In the genomic region with DNA sequence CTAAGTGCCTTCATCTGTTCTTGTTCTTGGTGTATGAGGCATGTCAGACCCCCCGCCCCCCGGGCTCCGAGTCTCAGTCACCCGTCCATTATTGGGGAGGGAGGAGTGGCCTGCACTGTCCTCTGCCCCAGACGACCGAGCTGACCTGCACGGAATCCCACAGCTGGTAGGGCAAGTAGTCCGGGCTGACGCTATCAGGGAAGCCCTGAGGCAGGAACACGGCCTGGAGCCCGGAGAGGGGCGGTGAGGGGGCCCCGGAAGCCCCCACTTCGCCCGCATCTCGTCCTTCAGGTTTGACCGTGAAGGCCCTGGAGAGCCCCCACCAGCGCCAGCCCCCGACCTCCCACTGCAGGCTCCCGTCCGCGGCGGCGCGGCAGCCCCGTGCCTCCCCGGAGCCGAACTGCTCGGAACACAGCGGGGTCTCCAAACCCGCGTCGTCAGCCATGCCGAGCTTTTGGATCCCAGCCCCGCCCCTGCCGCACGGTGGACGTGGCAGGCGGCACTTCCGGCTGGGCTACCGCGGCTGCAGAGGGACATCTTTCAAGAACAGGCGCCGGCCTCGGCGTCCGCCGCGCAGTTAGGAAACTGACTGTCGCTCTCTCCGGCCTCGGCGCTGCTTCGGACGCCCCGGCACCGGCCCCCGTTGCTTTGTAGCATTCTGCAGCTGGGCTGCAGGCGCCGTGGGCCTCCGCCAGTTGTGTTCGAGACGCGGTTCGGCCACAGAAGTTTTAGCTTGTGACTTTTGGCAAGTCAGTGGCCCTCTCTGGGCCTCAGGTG, we compare ENCODE assay signal across 1 cellular context.
TF ChIP-seq lines count a peak whose summit lies in the region.

A gene (minus strand): TSS at position 463 of the 777 bp plus-strand sequence. CDS start 18 bp downstream, at position 445.

TF ChIP-seq in HepG2, 621 proteins besides CTCF, POLR2A, EP300 and RAD21 (continued from another document and continues in another):
- TF ChIP-seq, protein P1, sequence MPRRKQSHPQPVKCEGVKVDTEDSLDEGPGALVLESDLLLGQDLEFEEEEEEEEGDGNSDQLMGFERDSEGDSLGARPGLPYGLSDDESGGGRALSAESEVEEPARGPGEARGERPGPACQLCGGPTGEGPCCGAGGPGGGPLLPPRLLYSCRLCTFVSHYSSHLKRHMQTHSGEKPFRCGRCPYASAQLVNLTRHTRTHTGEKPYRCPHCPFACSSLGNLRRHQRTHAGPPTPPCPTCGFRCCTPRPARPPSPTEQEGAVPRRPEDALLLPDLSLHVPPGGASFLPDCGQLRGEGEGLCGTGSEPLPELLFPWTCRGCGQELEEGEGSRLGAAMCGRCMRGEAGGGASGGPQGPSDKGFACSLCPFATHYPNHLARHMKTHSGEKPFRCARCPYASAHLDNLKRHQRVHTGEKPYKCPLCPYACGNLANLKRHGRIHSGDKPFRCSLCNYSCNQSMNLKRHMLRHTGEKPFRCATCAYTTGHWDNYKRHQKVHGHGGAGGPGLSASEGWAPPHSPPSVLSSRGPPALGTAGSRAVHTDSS (CRISPR knock-in tag; conservative IDR thresholded peaks at IDR 0.05), result peak; percentile 32; the same call in 1 of the 2 replicates
- TF ChIP-seq SRSF4 (IDR thresholded peaks at IDR 0.05; ENCODE audit: low read depth, low read length, poor library complexity, severe bottlenecking) (peak; percentile 77), IRF2 (CRISPR knock-in tag; IDR thresholded peaks at IDR 0.05) (peak; percentile 98), ZFP36L2 (CRISPR knock-in tag; IDR thresholded peaks at IDR 0.05) (0 out of 2 replicates have a peak, but pooled peaks have one; percentile 68), TAF1 (CRISPR knock-in tag; IDR thresholded peaks at IDR 0.05) (peak; percentile 98), ZNF775 (CRISPR knock-in tag; IDR thresholded peaks at IDR 0.05; ENCODE audit: borderline replicate concordance) (0 out of 2 replicates have a peak, but pooled peaks have one; percentile 20), ZNF644 (CRISPR knock-in tag; IDR thresholded peaks at IDR 0.05; ENCODE audit: low read depth) (0 out of 2 replicates have a peak, but pooled peaks have one; percentile 26), ZIK1 (CRISPR knock-in tag; IDR thresholded peaks at IDR 0.05; ENCODE audit: borderline replicate concordance, low read depth) (0 out of 2 replicates have a peak, but pooled peaks have one; percentile 58), ZFP41 (CRISPR knock-in tag; IDR thresholded peaks at IDR 0.05; ENCODE audit: borderline replicate concordance) (peak; percentile 92), MLLT10 (CRISPR knock-in tag; IDR thresholded peaks at IDR 0.05) (no peak), ZFP82 (CRISPR knock-in tag; IDR thresholded peaks at IDR 0.05; ENCODE audit: borderline replicate concordance) (no peak), RXRB (CRISPR knock-in tag; IDR thresholded peaks at IDR 0.05; ENCODE audit: borderline replicate concordance) (peak; percentile 86), RBFOX2 (IDR thresholded peaks at IDR 0.05; ENCODE audit: low read depth, low read length) (peak; percentile 100), ZNF569 (CRISPR knock-in tag; IDR thresholded peaks at IDR 0.05; ENCODE audit: borderline replicate concordance) (peak; percentile 93; the same call in 1 of the 2 replicates), GZF1 (CRISPR knock-in tag; IDR thresholded peaks at IDR 0.05) (peak; percentile 78), CHD2 (IDR thresholded peaks at IDR 0.05; ENCODE audit: low read depth, low read length) (no peak; the same call in 1 of the 2 replicates), GFI1 (CRISPR knock-in tag; IDR thresholded peaks at IDR 0.05; ENCODE audit: borderline replicate concordance) (peak; percentile 86; the same call in 1 of the 2 replicates), SMARCC2 (IDR thresholded peaks at IDR 0.05) (no peak), FOXA1 (IDR thresholded peaks at IDR 0.05) (no peak), FOXA1 (CRISPR knock-in tag; IDR thresholded peaks at IDR 0.05) (peak; percentile 67), ZFP62 (CRISPR knock-in tag; IDR thresholded peaks at IDR 0.05) (no peak), ZNF562 (CRISPR knock-in tag; IDR thresholded peaks at IDR 0.05; ENCODE audit: borderline replicate concordance) (no peak), RARG (CRISPR knock-in tag; IDR thresholded peaks at IDR 0.05; ENCODE audit: low read depth) (peak; percentile 69; the same call in 1 of the 2 replicates), ZKSCAN5 (CRISPR knock-in tag; IDR thresholded peaks at IDR 0.05) (peak; percentile 74; the same call in 1 of the 2 replicates), ZSCAN9 (CRISPR knock-in tag; IDR thresholded peaks at IDR 0.05; ENCODE audit: borderline replicate concordance) (peak; percentile 88)
- TF ChIP-seq, protein P2, sequence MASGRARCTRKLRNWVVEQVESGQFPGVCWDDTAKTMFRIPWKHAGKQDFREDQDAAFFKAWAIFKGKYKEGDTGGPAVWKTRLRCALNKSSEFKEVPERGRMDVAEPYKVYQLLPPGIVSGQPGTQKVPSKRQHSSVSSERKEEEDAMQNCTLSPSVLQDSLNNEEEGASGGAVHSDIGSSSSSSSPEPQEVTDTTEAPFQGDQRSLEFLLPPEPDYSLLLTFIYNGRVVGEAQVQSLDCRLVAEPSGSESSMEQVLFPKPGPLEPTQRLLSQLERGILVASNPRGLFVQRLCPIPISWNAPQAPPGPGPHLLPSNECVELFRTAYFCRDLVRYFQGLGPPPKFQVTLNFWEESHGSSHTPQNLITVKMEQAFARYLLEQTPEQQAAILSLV (CRISPR knock-in tag; IDR thresholded peaks at IDR 0.05; ENCODE audit: borderline replicate concordance), result peak; percentile 99
- TF ChIP-seq, protein P3, sequence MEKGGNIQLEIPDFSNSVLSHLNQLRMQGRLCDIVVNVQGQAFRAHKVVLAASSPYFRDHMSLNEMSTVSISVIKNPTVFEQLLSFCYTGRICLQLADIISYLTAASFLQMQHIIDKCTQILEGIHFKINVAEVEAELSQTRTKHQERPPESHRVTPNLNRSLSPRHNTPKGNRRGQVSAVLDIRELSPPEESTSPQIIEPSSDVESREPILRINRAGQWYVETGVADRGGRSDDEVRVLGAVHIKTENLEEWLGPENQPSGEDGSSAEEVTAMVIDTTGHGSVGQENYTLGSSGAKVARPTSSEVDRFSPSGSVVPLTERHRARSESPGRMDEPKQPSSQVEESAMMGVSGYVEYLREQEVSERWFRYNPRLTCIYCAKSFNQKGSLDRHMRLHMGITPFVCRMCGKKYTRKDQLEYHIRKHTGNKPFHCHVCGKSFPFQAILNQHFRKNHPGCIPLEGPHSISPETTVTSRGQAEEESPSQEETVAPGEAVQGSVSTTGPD (CRISPR knock-in tag; IDR thresholded peaks at IDR 0.05), result no peak; the same call in 1 of the 2 replicates
- TF ChIP-seq, protein P4, sequence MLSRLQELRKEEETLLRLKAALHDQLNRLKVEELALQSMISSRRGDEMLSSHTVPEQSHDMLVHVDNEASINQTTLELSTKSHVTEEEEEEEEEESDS (CRISPR knock-in tag; IDR thresholded peaks at IDR 0.05; ENCODE audit: borderline replicate concordance), result no peak; the same call in 1 of the 2 replicates
- TF ChIP-seq, protein P5, sequence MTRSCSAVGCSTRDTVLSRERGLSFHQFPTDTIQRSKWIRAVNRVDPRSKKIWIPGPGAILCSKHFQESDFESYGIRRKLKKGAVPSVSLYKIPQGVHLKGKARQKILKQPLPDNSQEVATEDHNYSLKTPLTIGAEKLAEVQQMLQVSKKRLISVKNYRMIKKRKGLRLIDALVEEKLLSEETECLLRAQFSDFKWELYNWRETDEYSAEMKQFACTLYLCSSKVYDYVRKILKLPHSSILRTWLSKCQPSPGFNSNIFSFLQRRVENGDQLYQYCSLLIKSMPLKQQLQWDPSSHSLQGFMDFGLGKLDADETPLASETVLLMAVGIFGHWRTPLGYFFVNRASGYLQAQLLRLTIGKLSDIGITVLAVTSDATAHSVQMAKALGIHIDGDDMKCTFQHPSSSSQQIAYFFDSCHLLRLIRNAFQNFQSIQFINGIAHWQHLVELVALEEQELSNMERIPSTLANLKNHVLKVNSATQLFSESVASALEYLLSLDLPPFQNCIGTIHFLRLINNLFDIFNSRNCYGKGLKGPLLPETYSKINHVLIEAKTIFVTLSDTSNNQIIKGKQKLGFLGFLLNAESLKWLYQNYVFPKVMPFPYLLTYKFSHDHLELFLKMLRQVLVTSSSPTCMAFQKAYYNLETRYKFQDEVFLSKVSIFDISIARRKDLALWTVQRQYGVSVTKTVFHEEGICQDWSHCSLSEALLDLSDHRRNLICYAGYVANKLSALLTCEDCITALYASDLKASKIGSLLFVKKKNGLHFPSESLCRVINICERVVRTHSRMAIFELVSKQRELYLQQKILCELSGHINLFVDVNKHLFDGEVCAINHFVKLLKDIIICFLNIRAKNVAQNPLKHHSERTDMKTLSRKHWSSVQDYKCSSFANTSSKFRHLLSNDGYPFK (CRISPR knock-in tag; IDR thresholded peaks at IDR 0.05; ENCODE audit: borderline replicate concordance), result peak; percentile 97
- TF ChIP-seq, protein P6, sequence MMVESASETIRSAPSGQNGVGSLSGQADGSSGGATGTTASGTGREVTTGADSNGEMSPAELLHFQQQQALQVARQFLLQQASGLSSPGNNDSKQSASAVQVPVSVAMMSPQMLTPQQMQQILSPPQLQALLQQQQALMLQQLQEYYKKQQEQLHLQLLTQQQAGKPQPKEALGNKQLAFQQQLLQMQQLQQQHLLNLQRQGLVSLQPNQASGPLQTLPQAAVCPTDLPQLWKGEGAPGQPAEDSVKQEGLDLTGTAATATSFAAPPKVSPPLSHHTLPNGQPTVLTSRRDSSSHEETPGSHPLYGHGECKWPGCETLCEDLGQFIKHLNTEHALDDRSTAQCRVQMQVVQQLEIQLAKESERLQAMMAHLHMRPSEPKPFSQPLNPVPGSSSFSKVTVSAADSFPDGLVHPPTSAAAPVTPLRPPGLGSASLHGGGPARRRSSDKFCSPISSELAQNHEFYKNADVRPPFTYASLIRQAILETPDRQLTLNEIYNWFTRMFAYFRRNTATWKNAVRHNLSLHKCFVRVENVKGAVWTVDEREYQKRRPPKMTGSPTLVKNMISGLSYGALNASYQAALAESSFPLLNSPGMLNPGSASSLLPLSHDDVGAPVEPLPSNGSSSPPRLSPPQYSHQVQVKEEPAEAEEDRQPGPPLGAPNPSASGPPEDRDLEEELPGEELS (CRISPR knock-in tag; IDR thresholded peaks at IDR 0.05), result peak; percentile 67; the same call in 1 of the 2 replicates
- TF ChIP-seq, protein P7, sequence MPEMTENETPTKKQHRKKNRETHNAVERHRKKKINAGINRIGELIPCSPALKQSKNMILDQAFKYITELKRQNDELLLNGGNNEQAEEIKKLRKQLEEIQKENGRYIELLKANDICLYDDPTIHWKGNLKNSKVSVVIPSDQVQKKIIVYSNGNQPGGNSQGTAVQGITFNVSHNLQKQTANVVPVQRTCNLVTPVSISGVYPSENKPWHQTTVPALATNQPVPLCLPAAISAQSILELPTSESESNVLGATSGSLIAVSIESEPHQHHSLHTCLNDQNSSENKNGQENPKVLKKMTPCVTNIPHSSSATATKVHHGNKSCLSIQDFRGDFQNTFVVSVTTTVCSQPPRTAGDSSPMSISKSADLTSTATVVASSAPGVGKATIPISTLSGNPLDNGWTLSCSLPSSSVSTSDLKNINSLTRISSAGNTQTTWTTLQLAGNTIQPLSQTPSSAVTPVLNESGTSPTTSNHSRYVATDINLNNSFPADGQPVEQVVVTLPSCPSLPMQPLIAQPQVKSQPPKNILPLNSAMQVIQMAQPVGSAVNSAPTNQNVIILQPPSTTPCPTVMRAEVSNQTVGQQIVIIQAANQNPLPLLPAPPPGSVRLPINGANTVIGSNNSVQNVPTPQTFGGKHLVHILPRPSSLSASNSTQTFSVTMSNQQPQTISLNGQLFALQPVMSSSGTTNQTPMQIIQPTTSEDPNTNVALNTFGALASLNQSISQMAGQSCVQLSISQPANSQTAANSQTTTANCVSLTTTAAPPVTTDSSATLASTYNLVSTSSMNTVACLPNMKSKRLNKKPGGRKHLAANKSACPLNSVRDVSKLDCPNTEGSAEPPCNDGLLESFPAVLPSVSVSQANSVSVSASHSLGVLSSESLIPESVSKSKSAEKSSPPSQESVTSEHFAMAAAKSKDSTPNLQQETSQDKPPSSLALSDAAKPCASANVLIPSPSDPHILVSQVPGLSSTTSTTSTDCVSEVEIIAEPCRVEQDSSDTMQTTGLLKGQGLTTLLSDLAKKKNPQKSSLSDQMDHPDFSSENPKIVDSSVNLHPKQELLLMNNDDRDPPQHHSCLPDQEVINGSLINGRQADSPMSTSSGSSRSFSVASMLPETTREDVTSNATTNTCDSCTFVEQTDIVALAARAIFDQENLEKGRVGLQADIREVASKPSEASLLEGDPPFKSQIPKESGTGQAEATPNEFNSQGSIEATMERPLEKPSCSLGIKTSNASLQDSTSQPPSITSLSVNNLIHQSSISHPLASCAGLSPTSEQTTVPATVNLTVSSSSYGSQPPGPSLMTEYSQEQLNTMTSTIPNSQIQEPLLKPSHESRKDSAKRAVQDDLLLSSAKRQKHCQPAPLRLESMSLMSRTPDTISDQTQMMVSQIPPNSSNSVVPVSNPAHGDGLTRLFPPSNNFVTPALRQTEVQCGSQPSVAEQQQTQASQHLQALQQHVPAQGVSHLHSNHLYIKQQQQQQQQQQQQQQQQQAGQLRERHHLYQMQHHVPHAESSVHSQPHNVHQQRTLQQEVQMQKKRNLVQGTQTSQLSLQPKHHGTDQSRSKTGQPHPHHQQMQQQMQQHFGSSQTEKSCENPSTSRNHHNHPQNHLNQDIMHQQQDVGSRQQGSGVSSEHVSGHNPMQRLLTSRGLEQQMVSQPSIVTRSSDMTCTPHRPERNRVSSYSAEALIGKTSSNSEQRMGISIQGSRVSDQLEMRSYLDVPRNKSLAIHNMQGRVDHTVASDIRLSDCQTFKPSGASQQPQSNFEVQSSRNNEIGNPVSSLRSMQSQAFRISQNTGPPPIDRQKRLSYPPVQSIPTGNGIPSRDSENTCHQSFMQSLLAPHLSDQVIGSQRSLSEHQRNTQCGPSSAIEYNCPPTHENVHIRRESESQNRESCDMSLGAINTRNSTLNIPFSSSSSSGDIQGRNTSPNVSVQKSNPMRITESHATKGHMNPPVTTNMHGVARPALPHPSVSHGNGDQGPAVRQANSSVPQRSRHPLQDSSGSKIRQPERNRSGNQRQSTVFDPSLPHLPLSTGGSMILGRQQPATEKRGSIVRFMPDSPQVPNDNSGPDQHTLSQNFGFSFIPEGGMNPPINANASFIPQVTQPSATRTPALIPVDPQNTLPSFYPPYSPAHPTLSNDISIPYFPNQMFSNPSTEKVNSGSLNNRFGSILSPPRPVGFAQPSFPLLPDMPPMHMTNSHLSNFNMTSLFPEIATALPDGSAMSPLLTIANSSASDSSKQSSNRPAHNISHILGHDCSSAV (CRISPR knock-in tag; IDR thresholded peaks at IDR 0.05; ENCODE audit: borderline replicate concordance), result no peak
- TF ChIP-seq, protein P8, sequence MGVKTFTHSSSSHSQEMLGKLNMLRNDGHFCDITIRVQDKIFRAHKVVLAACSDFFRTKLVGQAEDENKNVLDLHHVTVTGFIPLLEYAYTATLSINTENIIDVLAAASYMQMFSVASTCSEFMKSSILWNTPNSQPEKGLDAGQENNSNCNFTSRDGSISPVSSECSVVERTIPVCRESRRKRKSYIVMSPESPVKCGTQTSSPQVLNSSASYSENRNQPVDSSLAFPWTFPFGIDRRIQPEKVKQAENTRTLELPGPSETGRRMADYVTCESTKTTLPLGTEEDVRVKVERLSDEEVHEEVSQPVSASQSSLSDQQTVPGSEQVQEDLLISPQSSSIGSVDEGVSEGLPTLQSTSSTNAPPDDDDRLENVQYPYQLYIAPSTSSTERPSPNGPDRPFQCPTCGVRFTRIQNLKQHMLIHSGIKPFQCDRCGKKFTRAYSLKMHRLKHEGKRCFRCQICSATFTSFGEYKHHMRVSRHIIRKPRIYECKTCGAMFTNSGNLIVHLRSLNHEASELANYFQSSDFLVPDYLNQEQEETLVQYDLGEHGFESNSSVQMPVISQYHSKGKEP (CRISPR knock-in tag; IDR thresholded peaks at IDR 0.05), result no peak
- TF ChIP-seq, protein P9, sequence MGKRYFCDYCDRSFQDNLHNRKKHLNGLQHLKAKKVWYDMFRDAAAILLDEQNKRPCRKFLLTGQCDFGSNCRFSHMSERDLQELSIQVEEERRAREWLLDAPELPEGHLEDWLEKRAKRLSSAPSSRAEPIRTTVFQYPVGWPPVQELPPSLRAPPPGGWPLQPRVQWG (CRISPR knock-in tag; IDR thresholded peaks at IDR 0.05; ENCODE audit: borderline replicate concordance, low read depth), result no peak
